23 cellular contexts compared by ENCODE assay signal in the genomic region with DNA sequence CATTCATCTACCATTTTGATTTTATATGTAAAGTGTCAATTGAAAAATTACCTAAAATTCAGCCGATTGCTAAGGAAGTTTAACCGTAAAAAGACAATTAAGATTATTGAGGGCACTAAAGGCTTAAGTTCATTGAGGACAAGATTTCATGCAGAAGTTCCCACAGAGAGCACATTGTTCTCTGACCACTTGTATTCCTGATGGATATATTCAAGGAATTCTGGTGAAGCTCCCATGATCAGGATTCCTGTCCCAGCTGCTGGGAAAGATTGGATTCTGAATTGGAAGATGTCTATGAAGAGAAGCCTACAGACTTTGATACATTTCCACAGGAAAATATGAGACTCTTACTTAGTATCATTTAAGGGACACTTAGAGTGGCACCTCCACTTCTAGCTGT.
"Had no signal": no experiment of that assay in that cellular context is flagged by ENCODE, and none has a peak within 500 bp of the region (broad histone marks: within the 10 kb centered on the region; RNA-seq: fewer than 3 reads in every experiment).

No MANE protein-coding gene starts in this region.

- DNase-seq: activated B cell treated with CpG ODN at 0.5 μM for 24 hours; activated CD4-positive, alpha-beta memory T cell treated with anti-CD3 and anti-CD28 coated beads for 36 hours; activated CD4-positive, alpha-beta T cell treated with anti-CD3 and anti-CD28 coated beads for 4 hours; activated CD4-positive, alpha-beta T cell treated with anti-CD3 and anti-CD28 coated beads, Interleukin-2, amount 10 ng/mL, durations not matched to agents 24 days and 14 days; activated CD4-positive, alpha-beta T cell treated with anti-CD3 and anti-CD28 coated beads, Interleukin-2, amount 50 U/mL, for 1 hour; activated CD4-positive, alpha-beta T cell treated with anti-CD3 and anti-CD28 coated beads, Interleukin-2, amount 50 U/mL, for 4 hours; activated CD4-positive, CD25-positive, alpha-beta regulatory T cell treated with anti-CD3 and anti-CD28 coated beads, Interleukin-2, amount 50 U/mL, for 72 hours; activated CD8-positive, alpha-beta memory T cell treated with anti-CD3 and anti-CD28 coated beads, Interleukin-2, amount 50 U/mL, for 48 hours; activated CD8-positive, alpha-beta T cell treated with anti-CD3 and anti-CD28 coated beads for 36 hours; activated effector memory CD4-positive, alpha-beta T cell treated with Interleukin-2 at 50 U/mL for 16 hours; activated gamma-delta T cell; activated naive CD4-positive, alpha-beta T cell treated with anti-CD3 and anti-CD28 coated beads, Interleukin-2, amount 10 ng/mL, durations not matched to agents 7 days and 5 days; activated naive CD4-positive, alpha-beta T cell treated with Interleukin-2 at 50 U/mL for 16 hours; activated naive CD8-positive, alpha-beta T cell treated with anti-CD3 and anti-CD28 coated beads, Interleukin-2, amount 10 ng/mL, durations not matched to agents 7 days and 5 days; activated naive CD8-positive, alpha-beta T cell treated with anti-CD3 and anti-CD28 coated beads, Interleukin-2, amount 50 U/mL, for 24 hours; activated T-cell treated with anti-CD3 and anti-CD28 coated beads, Interleukin-2, amount 50 U/mL, for 24 hours; activated T-cell treated with anti-CD3 and anti-CD28 coated beads, Interleukin-2, amount 50 U/mL, for 48 hours; body of pancreas; brain microvascular endothelial cell; central memory CD4-positive, alpha-beta T cell; T-helper 1 cell; T-helper 2 cell; T-helper 9 cell had no signal

- ATAC-seq: activated CD8-positive, alpha-beta T cell treated with anti-CD3 and anti-CD28 coated beads for 36 hours; activated naive CD8-positive, alpha-beta T cell treated with anti-CD3 and anti-CD28 coated beads, Interleukin-2, amount 50 U/mL, for 24 hours; body of pancreas had no signal
